17 cellular contexts compared by ENCODE assay signal in the genomic region with DNA sequence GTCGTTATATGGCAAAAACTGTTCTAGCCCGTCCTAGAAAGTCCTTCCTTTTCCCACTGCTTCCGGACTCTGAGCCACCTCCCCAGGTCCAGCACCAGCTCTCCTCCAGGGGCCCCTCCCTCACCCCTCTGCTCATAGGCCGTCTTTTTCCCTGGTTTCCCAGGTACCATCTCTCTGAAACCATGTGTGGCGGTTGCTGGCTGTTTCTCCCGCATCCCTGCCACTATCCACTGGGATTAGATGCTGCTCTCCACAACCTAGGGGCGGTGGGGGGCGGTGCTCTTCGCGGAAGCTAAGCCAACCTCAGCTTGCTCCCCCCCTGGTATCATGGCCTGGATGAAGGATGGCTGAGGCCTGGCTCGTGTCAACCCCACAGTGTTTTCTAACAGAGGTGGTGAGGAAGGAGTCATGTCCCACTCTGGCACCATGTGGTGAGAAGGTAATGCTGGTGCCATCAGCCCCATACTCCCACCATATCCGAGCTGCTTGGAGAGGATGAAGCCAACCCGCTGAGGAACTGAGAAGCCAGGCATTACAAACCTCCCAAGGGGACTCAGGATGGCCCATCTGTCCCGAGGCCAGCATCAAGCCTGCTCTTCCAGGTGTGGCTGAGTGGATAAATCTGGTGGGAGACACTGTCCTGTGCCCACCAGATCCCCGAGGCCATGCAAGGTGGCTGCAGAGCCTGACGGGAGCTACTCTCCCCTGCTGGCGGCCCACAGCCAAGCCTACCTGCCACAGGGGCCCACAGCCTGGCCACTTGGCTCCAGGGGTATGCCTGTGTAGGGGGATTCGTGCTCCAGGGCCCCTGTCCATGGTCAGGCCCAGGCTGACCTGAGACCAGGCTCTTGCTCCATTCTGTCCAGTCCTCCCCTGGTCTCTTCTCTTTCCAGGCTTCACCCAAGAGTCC. TPM values are rescaled to one million over a fixed set of nuclear protein-coding genes. Genes with fewer than 3 reads are reported as not detected.
DNase-seq lines count a peak whose midpoint lies in the region; ATAC-seq lines count a peak whose summit lies in the region.
"Had no signal": no experiment of that assay in that cellular context is flagged by ENCODE, and none has a peak within 500 bp of the region (broad histone marks: within the 10 kb centered on the region; RNA-seq: fewer than 3 reads in every experiment).

No MANE protein-coding gene starts in this region.

- H3K27me3 Mint-ChIP-seq in activated T-cell treated with anti-CD3 and anti-CD28 coated beads, Interleukin-2, amount 50 U/mL, for 24 hours: no peaks in the 10 kb centered on the region
- H3K27me3 Mint-ChIP-seq: activated CD4-positive, alpha-beta T cell treated with anti-CD3 and anti-CD28 coated beads for 36 hours; CD4-positive, CD25-positive, alpha-beta regulatory T cell had no signal

- no peaks in the 10 kb centered on the region for H3K4me1 Mint-ChIP-seq in activated T-cell treated with anti-CD3 and anti-CD28 coated beads, Interleukin-2, amount 50 U/mL, for 24 hours (ENCODE audit: low read depth)
- H3K4me1 Mint-ChIP-seq: activated CD4-positive, alpha-beta T cell treated with anti-CD3 and anti-CD28 coated beads for 36 hours; CD4-positive, CD25-positive, alpha-beta regulatory T cell had no signal

- no peaks in the 10 kb centered on the region for H3K36me3 Mint-ChIP-seq in activated T-cell treated with anti-CD3 and anti-CD28 coated beads, Interleukin-2, amount 50 U/mL, for 24 hours (ENCODE audit: low read depth)
- H3K36me3 Mint-ChIP-seq: brain; CD4-positive, CD25-positive, alpha-beta regulatory T cell had no signal

- peak; percentile 22 for DNase-seq in activated T-cell treated with anti-CD3 and anti-CD28 coated beads, Interleukin-2, amount 50 U/mL, for 24 hours
- DNase-seq in activated T-cell treated with anti-CD3 and anti-CD28 coated beads for 4 hours (no peak), islet precursor cell (peak; percentile 35), posterior vena cava (ENCODE audit: low spot score) (peak; percentile 54), ureter (ENCODE audit: low spot score) (peak; percentile 31), NCI-H774 (lab: John Stamatoyannopoulos, UW) (no peak), UCSD-AML1 (lab: John Stamatoyannopoulos, UW; ENCODE audit: unreplicated experiment) (no peak)
- DNase-seq: activated CD4-positive, alpha-beta T cell treated with anti-CD3 and anti-CD28 coated beads for 36 hours; activated naive CD4-positive, alpha-beta T cell treated with anti-CD3 and anti-CD28 coated beads for 36 hours; CD4-positive, CD25-positive, alpha-beta regulatory T cell; effector CD8-positive, alpha-beta T cell; NCI-H2081 treated with DMSO at 0.1 percent for 48 hours had no signal

- H3K9me3 Mint-ChIP-seq in activated T-cell treated with anti-CD3 and anti-CD28 coated beads, Interleukin-2, amount 50 U/mL, for 24 hours: no peaks in the 10 kb centered on the region
- H3K9me3 Mint-ChIP-seq: activated naive CD4-positive, alpha-beta T cell treated with anti-CD3 and anti-CD28 coated beads for 36 hours; activated T-helper 1 cell treated with anti-CD3 and anti-CD28 coated beads, Interleukin-12 subunit alpha, Interleukin-12 subunit beta, Interleukin-2, Interleukin-4 antibody, amounts not matched to agents 30 ng/mL and 10 ng/mL and 1 ng/mL, durations not matched to agents 14 hours and 24 hours and 36 hours; brain; CD4-positive, CD25-positive, alpha-beta regulatory T cell; T-helper 1 cell treated with Interleukin-12 subunit alpha and Interleukin-12 subunit beta and Interleukin-4 antibody, amounts not matched to agents 30 μg/mL and 1 μg/mL, for 36 hours had no signal

- ATAC-seq in GM21381 (IDR thresholded peaks at IDR 0.05; ENCODE audit: unreplicated experiment): no peak
- ATAC-seq: activated CD4-positive, alpha-beta T cell treated with anti-CD3 and anti-CD28 coated beads for 36 hours; HCT116 had no signal

- no peak overlapping the region for H3K27ac Mint-ChIP-seq in activated T-cell treated with anti-CD3 and anti-CD28 coated beads, Interleukin-2, amount 50 U/mL, for 24 hours
- H3K27ac Mint-ChIP-seq: activated CD4-positive, alpha-beta T cell treated with anti-CD3 and anti-CD28 coated beads for 36 hours; activated naive CD4-positive, alpha-beta T cell treated with anti-CD3 and anti-CD28 coated beads for 36 hours; activated T-helper 1 cell treated with anti-CD3 and anti-CD28 coated beads, Interleukin-12 subunit alpha, Interleukin-12 subunit beta, Interleukin-2, Interleukin-4 antibody, amounts not matched to agents 30 ng/mL and 10 ng/mL and 1 ng/mL, durations not matched to agents 14 hours and 24 hours and 36 hours; CD4-positive, CD25-positive, alpha-beta regulatory T cell; T-helper 1 cell treated with Interleukin-12 subunit alpha and Interleukin-12 subunit beta and Interleukin-4 antibody, amounts not matched to agents 30 μg/mL and 1 μg/mL, for 36 hours had no signal

- intact Hi-C loops in posterior vena cava (cut with DNase I): no loop called here

- no peak overlapping the region for H3K4me3 Mint-ChIP-seq in activated T-cell treated with anti-CD3 and anti-CD28 coated beads, Interleukin-2, amount 50 U/mL, for 24 hours
- H3K4me3 Mint-ChIP-seq: activated CD4-positive, alpha-beta T cell treated with anti-CD3 and anti-CD28 coated beads for 36 hours; activated naive CD4-positive, alpha-beta T cell treated with anti-CD3 and anti-CD28 coated beads for 36 hours; activated T-helper 1 cell treated with anti-CD3 and anti-CD28 coated beads, Interleukin-12 subunit alpha, Interleukin-12 subunit beta, Interleukin-2, Interleukin-4 antibody, amounts not matched to agents 30 ng/mL and 10 ng/mL and 1 ng/mL, durations not matched to agents 14 hours and 24 hours and 36 hours; brain; CD4-positive, CD25-positive, alpha-beta regulatory T cell; T-helper 1 cell treated with Interleukin-12 subunit alpha and Interleukin-12 subunit beta and Interleukin-4 antibody, amounts not matched to agents 30 μg/mL and 1 μg/mL, for 36 hours had no signal

RNA-seq across cellular contexts. Expression of a gene that starts 27.9 kb away (rescaled TPM):
- total RNA-seq in posterior vena cava (10 to 100 TPM; 44.7 to 49.0 TPM), ureter (72.0 TPM)

Comparison
In these comparisons a context has a peak if more than half of its experiments do, and no peak if none do; other contexts are left out.
1. DNase-seq: peak in activated T-cell treated with anti-CD3 and anti-CD28 coated beads, Interleukin-2, amount 50 U/mL, for 24 hours (single experiment), islet precursor cell (single experiment), posterior vena cava (single experiment) and ureter (single experiment); none in activated T-cell treated with anti-CD3 and anti-CD28 coated beads for 4 hours (single experiment), NCI-H774 (single experiment) and UCSD-AML1 (single experiment).